ENCODE assay signal across 26 cellular contexts in the genomic region with DNA sequence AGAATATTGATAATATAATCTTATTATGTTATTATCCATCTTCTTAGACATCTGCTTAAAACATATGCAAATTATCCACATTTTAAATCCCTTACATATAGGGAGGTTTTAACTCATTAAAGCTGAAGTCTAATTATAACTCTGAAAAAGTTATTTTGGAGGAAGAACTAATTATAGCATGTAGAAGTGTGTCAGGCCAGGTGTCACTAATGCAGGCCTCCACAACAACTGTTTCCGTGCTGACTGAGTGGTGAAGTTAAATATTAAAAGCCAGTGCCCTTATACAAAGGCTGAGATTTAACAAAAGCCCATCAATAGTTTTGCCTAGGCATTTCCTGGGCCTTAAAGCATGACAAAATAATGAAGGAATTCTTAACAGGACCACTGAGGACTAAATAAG.
DNase-seq lines count a peak whose midpoint lies in the region; ATAC-seq and FAIRE-seq lines count a peak whose summit lies in the region.
"Had no signal": no experiment of that assay in that cellular context is flagged by ENCODE, and none has a peak within 500 bp of the region (broad histone marks: within the 10 kb centered on the region; RNA-seq: fewer than 3 reads in every experiment).

No MANE protein-coding gene starts in this region.

- H3K36me3 ChIP-seq in ectodermal cell (ENCODE audit: control insufficient read depth, insufficient read depth, low read length) (no peaks in the 10 kb centered on the region), small intestine (ENCODE audit: control insufficient read depth in 2 of 2, insufficient read depth in 2 of 2, low read length in 2 of 2) (no peaks in the 10 kb centered on the region)
- H3K36me3 ChIP-seq: breast epithelium, HAP-1, left lung, tibial artery had no signal

- peak overlapping the region; percentile 36 for H3K27ac ChIP-seq in ectodermal cell (ENCODE audit: insufficient read depth, low read depth, low read length, poor library complexity, severe bottlenecking)
- H3K27ac ChIP-seq in small intestine (ENCODE audit: low read depth in 1 of 2, low read length in 1 of 2), result no peak overlapping the region
- H3K27ac ChIP-seq: breast epithelium, C4-2B, coronary artery, left lung, skin epidermis, tibial artery had no signal

- DNase-seq in stimulated activated CD4-positive, alpha-beta T cell treated with anti-CD3 and anti-CD28 coated beads, Interleukin-4, amount 100 ng/mL, for 4 hours, result no peak
- DNase-seq in NCI-H748 (lab: John Stamatoyannopoulos, UW; ENCODE audit: unreplicated experiment) (no peak), small intestine (no peak)
- DNase-seq in activated CD8-positive, alpha-beta memory T cell treated with anti-CD3 and anti-CD28 coated beads for 24 hours, result no peak
- DNase-seq: activated CD4-positive, CD25-positive, alpha-beta regulatory T cell; activated CD8-positive, alpha-beta T cell treated with anti-CD3 and anti-CD28 coated beads for 36 hours; activated naive CD4-positive, alpha-beta T cell; activated T-cell treated with anti-CD3 and anti-CD28 coated beads, Interleukin-2, amount 50 U/mL, for 1 hour; left lung; midbrain; NCI-H1417 treated with DMSO at 0.1 percent for 48 hours; NCI-H510A; posterior cingulate gyrus; stimulated activated naive CD4-positive, alpha-beta T cell treated with Interleukin-2 at 50 U/mL for 16 hours; tibial artery had no signal

- 69 to 70% methylated on average over 1 of the region's 1 CpG for WGBS in ectodermal cell, 2 experiments
- 17 to 49% (median 31%) methylated on average over 1 of the region's 1 CpG for WGBS in small intestine, 3 donors

- no peaks in the 10 kb centered on the region for H3K9me3 ChIP-seq in ectodermal cell (ENCODE audit: control insufficient read depth, low read length)
- H3K9me3 ChIP-seq in small intestine (ENCODE audit: control insufficient read depth, low read depth), result no peaks in the 10 kb centered on the region
- H3K9me3 ChIP-seq: HAP-1, left lung, tibial artery had no signal

- no peak overlapping the region for H3K4me3 ChIP-seq in ectodermal cell (ENCODE audit: insufficient read depth, low read depth, low read length)
- H3K4me3 ChIP-seq in small intestine (ENCODE audit: low read depth in 1 of 2, low read length in 2 of 2), result no peak overlapping the region
- H3K4me3 ChIP-seq: breast epithelium, coronary artery, HAP-1, left lung, skin epidermis, tibial artery had no signal

- H3K4me1 ChIP-seq in ectodermal cell (ENCODE audit: control insufficient read depth, insufficient read depth, low read length) (no peaks in the 10 kb centered on the region), small intestine (ENCODE audit: control insufficient read depth in 2 of 2, insufficient read depth in 1 of 2, low read depth in 1 of 2, low read length in 1 of 2) (no peaks in the 10 kb centered on the region)
- H3K4me1 ChIP-seq: breast epithelium, left lung, tibial artery had no signal

- no peak for FAIRE-seq in small intestine (lab: Jason Lieb, UNC)
- FAIRE-seq: endometrium, HepG2 had no signal

- ATAC-seq in GM18870 (IDR thresholded peaks at IDR 0.05; ENCODE audit: unreplicated experiment), result peak; percentile 68
- ATAC-seq in GM19467 (IDR thresholded peaks at IDR 0.05; ENCODE audit: unreplicated experiment), result peak; percentile 70
- ATAC-seq in HG03066 (IDR thresholded peaks at IDR 0.05; ENCODE audit: low read depth, unreplicated experiment), result peak; percentile 77
- ATAC-seq: activated CD8-positive, alpha-beta T cell treated with anti-CD3 and anti-CD28 coated beads for 36 hours; HepG2; left lung had no signal

- H3K27me3 ChIP-seq in ectodermal cell (ENCODE audit: control insufficient read depth, insufficient read depth, low read length, poor library complexity, severe bottlenecking) (no peaks in the 10 kb centered on the region), small intestine (ENCODE audit: control insufficient read depth in 2 of 2, insufficient read depth in 2 of 2, low read length in 2 of 2) (no peaks in the 10 kb centered on the region)
- H3K27me3 ChIP-seq: breast epithelium, left lung, tibial artery had no signal
